Comparison of ENCODE assay signal across 8 cellular contexts in genomic region chr9:133417541-133418461, GRCh38. TPM values are rescaled to one million over a fixed set of nuclear protein-coding genes. Genes with fewer than 3 reads are reported as not detected.
DNase-seq lines count a peak whose midpoint lies in the region; ATAC-seq and TF ChIP-seq lines count a peak whose summit lies in the region.

REXO4 (minus strand) TSS chr9:133418010; CDS start chr9:133417844, 166 bp downstream.

- H3K27ac ChIP-seq in right lobe of liver: peak within 1 kb of the TSS; percentile 49 to 63 (median 61)

- peaks cover 0 to 22% (median 7%) of the 10 kb centered on the region in 4 donors for H3K4me1 ChIP-seq in right lobe of liver

- under 1% methylated on average over 43 of the region's 75 CpGs for WGBS in right lobe of liver (ENCODE audit: insufficient coverage, low coverage, low lambda C conversion rate, missing lambda C conversion rate)

- H3K36me3 ChIP-seq in right lobe of liver: peaks cover 0 to 20% (median 3%) of the 10 kb centered on the region in 4 donors

- ATAC-seq in GM19035 (IDR thresholded peaks at IDR 0.05; ENCODE audit: unreplicated experiment) (peak; percentile 57), HG03354 (IDR thresholded peaks at IDR 0.05; ENCODE audit: poor library complexity, severe bottlenecking, unreplicated experiment) (peak; percentile 76), right lobe of liver (peak; percentile 91 to 96 (median 94))

- intact Hi-C loops in right lobe of liver (cut with DNase I): no loop called here

- peak within 1 kb of the TSS; percentile 89 to 97 (median 94) for H3K4me3 ChIP-seq in right lobe of liver

- TF ChIP-seq POLR2A in right lobe of liver (IDR thresholded peaks at IDR 0.05): peak; percentile 51

- no peaks in the 10 kb centered on the region for H3K9me3 ChIP-seq in right lobe of liver

- TF ChIP-seq CTCF in right lobe of liver (IDR thresholded peaks at IDR 0.05): no peak

- H3K27me3 ChIP-seq in right lobe of liver: no peaks in the 10 kb centered on the region

- DNase-seq in AML-193 (lab: John Stamatoyannopoulos, UW) (peak; percentile 66 to 69), NCI-H69 (lab: John Stamatoyannopoulos, UW) (peak; percentile 90), dermis blood vessel endothelial cell (peak; percentile 85), right lobe of liver (peak; percentile 76 to 88 (median 88))
- peak; percentile 82 to 84 for DNase-seq in activated CD4-positive, alpha-beta T cell treated with anti-CD3 and anti-CD28 coated beads, Interleukin-2, amount 50 U/mL, for 24 hours (ENCODE audit: low read depth in 1 of 2, low spot score in 1 of 2)
- DNase-seq in stimulated activated CD4-positive, alpha-beta T cell treated with anti-CD3 and anti-CD28 coated beads, Interleukin-4, amount 100 ng/mL, for 24 hours: peak; percentile 87

RNA-seq across cellular contexts. Expression of gene REXO4, which starts in this region (rescaled TPM):
- total RNA-seq in dermis blood vessel endothelial cell: 16.2 and 26.9 TPM in 2 replicates
- 10 to 100 TPM in 5 of 6 experiments, 1 to 10 TPM in 1; 9.5 to 19.9 (median 12.0) TPM for total RNA-seq in right lobe of liver

Comparison
In these comparisons a context has a peak if more than half of its experiments do, and no peak if none do; other contexts are left out.
1. Peak in every context shown above with its lines: DNase-seq, ATAC-seq, H3K4me3 ChIP-seq and H3K27ac ChIP-seq.